In genomic region chr19:29918891-29919290, GRCh38 we compare ENCODE assay signal across 1 cellular context.
TF ChIP-seq lines count a peak whose summit lies in the region.

No MANE protein-coding gene starts in this region.

TF ChIP-seq in A549, 52 proteins besides CTCF, POLR2A, EP300 and RAD21 (continued from another document):
- no peak for TF ChIP-seq REST (IDR thresholded peaks at IDR 0.05)
- TF ChIP-seq SMC3 (IDR thresholded peaks at IDR 0.05): no peak
- TF ChIP-seq CEBPB (IDR thresholded peaks at IDR 0.05): no peak
